24 cellular contexts compared by ENCODE assay signal in the genomic region with DNA sequence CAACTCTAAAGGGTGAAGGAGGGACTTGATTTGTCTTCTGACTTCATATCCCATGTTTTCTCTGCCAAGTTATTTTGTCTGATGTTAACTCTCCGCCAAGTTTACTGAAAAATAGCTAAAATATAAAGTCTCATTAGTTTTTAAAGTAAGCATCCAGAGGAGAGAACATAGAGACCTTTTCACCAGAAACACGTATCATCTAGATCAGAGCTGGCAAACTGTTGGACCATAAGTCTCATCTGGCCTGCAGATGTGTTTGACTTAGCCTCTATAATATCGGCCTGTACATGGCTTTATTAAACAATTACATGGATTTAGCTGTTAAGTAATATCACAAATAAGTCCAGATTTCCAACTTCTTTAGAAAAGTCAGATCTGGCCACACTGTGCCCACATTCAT.
DNase-seq lines count a peak whose midpoint lies in the region; ATAC-seq, FAIRE-seq and TF ChIP-seq lines count a peak whose summit lies in the region.
"Had no signal": no experiment of that assay in that cellular context is flagged by ENCODE, and none has a peak within 500 bp of the region (broad histone marks: within the 10 kb centered on the region; RNA-seq: fewer than 3 reads in every experiment).

No MANE protein-coding gene starts in this region.

- DNase-seq in GM23248 = no peak
- peak; percentile 62 for DNase-seq in fibroblast of mammary gland (ENCODE audit: low read depth)
- no peak for DNase-seq in activated naive CD4-positive, alpha-beta T cell treated with anti-CD3 and anti-CD28 coated beads, Interleukin-2, amount 50 U/mL, for 72 hours (ENCODE audit: low spot score in 2 of 2)
- no peak for DNase-seq in germinal center (ENCODE audit: low spot score)
- DNase-seq in NK-92 treated with Interleukin-12 subunit alpha and Interleukin-12 subunit beta, amount 100 ng/mL, for 24 hours (lab: John Stamatoyannopoulos, UW) = no peak
- DNase-seq: 8988T; ACHN; Caco-2; CD4-positive, CD25-positive, alpha-beta regulatory T cell; CD8-positive, alpha-beta T cell; DMS153; DND-41; GOT3; HFFc6 had no signal

- no peaks in the 10 kb centered on the region for H4K20me1 ChIP-seq in GM23248 (ENCODE audit: insufficient read depth)
- H4K20me1 ChIP-seq: BLaER1 had no signal

- TF ChIP-seq CTCF in fibroblast of mammary gland (conservative IDR thresholded peaks at IDR 0.05; ENCODE audit: control insufficient read depth, insufficient read depth, low read depth, low read length) = no peak
- TF ChIP-seq CTCF in parathyroid adenoma (IDR thresholded peaks at IDR 0.05) = no peak

- H2AFZ ChIP-seq in GM23248 = peak overlapping the region; percentile 12; the same call in 1 of the 2 replicates
- peak overlapping the region; percentile 13 for H2AFZ ChIP-seq in parathyroid adenoma

- no peak overlapping the region for H3K27ac Mint-ChIP-seq in activated naive CD4-positive, alpha-beta T cell treated with anti-CD3 and anti-CD28 coated beads, Interleukin-2, amount 50 U/mL, for 72 hours
- H3K27ac Mint-ChIP-seq: B cell; CD8-positive, alpha-beta T cell; HFFc6 had no signal

- FAIRE-seq in endometrium (lab: Jason Lieb, UNC) = peak; percentile 89
- FAIRE-seq: A549, G401.6, H54 had no signal

- H3K36me3 ChIP-seq in GM23248 (ENCODE audit: low read depth) (no peaks in the 10 kb centered on the region), parathyroid adenoma (ENCODE audit: control insufficient read depth, insufficient read depth, low read length) (no peaks in the 10 kb centered on the region)
- H3K36me3 ChIP-seq: BLaER1, HAP-1 had no signal

- no peaks in the 10 kb centered on the region for H3K4me1 ChIP-seq in GM23248 (ENCODE audit: insufficient read depth)
- peaks cover 23% of the 10 kb centered on the region for H3K4me1 ChIP-seq in parathyroid adenoma
- H3K4me1 ChIP-seq: A549, BLaER1, Caco-2, HAP-1 had no signal

- H3K4me2 ChIP-seq in GM23248 (ENCODE audit: unreplicated experiment) (no peak overlapping the region), parathyroid adenoma (ENCODE audit: low read length) (no peak overlapping the region)
- H3K4me2 ChIP-seq: A549, BLaER1 had no signal

- H3K27ac ChIP-seq in GM23248 = no peak overlapping the region
- no peak overlapping the region for H3K27ac ChIP-seq in parathyroid adenoma
- H3K27ac ChIP-seq: A549, BLaER1, C4-2B had no signal

- H3K9me3 ChIP-seq in GM23248 (ENCODE audit: low read depth) = no peaks in the 10 kb centered on the region
- no peaks in the 10 kb centered on the region for H3K9me3 ChIP-seq in parathyroid adenoma (ENCODE audit: control insufficient read depth, low read length)
- H3K9me3 ChIP-seq: A549, BLaER1, HAP-1 had no signal

- WGBS in GM23248 (ENCODE audit: low coverage in 1 of 2, low lambda C conversion rate in 2 of 2, missing lambda C conversion rate in 2 of 2), 2 experiments = 54 to 55% methylated on average over 3 of the region's 3 CpGs

- H3K9me2 ChIP-seq in GM23248 (ENCODE audit: insufficient read depth) = no peaks in the 10 kb centered on the region

- in situ Hi-C loops in GM23248 (cut with MboI) = no loop called here

- ATAC-seq in activated naive CD4-positive, alpha-beta T cell treated with anti-CD3 and anti-CD28 coated beads, Interleukin-2, amount 50 U/mL, for 72 hours = no peak
- ATAC-seq in GM19324 (IDR thresholded peaks at IDR 0.05; ENCODE audit: low FRiP score, unreplicated experiment) = no peak
- ATAC-seq: A549; CD8-positive, alpha-beta T cell had no signal

- H3K79me2 ChIP-seq in GM23248 (ENCODE audit: insufficient read depth) (no peaks in the 10 kb centered on the region), parathyroid adenoma (peaks cover 56% of the 10 kb centered on the region)

- H3K9me3 Mint-ChIP-seq in activated naive CD4-positive, alpha-beta T cell treated with anti-CD3 and anti-CD28 coated beads, Interleukin-2, amount 50 U/mL, for 72 hours = peaks cover 12 to 19% of the 10 kb centered on the region in 2 donors
- H3K9me3 Mint-ChIP-seq: HFFc6 had no signal

- H3K4me3 ChIP-seq in GM23248 (no peak overlapping the region), fibroblast of mammary gland (ENCODE audit: control insufficient read depth, low read depth, low read length) (no peak overlapping the region), parathyroid adenoma (ENCODE audit: low read depth, low read length) (no peak overlapping the region)
- H3K4me3 ChIP-seq: A549, BLaER1, HAP-1 had no signal

- peaks cover 17 to 23% of the 10 kb centered on the region in 2 donors for H3K36me3 Mint-ChIP-seq in activated naive CD4-positive, alpha-beta T cell treated with anti-CD3 and anti-CD28 coated beads, Interleukin-2, amount 50 U/mL, for 72 hours

- H3K9ac ChIP-seq in GM23248 (no peak overlapping the region), parathyroid adenoma (no peak overlapping the region)
- H3K9ac ChIP-seq: BLaER1 had no signal

- H3K27me3 ChIP-seq in GM23248 (replicated peaks; ENCODE audit: insufficient read depth) (no peaks in the 10 kb centered on the region), parathyroid adenoma (ENCODE audit: control insufficient read depth, insufficient read depth, low read length) (no peaks in the 10 kb centered on the region)
- H3K27me3 ChIP-seq: BLaER1 had no signal

- H3F3A ChIP-seq in GM23248 (ENCODE audit: insufficient read depth) = no peaks in the 10 kb centered on the region
